In the genomic region with DNA sequence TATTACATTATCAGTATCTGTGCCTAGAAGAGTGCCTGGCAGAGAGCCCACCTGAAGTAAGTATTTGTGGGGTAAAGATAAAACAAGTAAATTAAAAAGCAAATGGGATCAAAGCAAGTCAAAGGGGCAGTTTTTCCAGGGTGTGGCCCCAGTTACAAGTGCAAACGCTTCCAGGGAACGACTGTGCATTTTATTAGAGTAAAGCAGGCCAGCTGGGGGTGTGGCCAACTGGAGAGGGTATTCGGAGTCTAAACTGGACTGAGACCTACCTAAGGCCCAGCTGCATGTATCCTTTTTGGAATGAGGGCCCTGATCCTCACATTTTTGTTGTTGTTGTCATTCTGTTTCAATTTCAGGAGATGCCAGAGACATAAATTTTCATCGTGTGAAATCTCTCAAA, we compare ENCODE assay signal across 2 cellular contexts. TPM values are rescaled to one million over a fixed set of nuclear protein-coding genes. Genes with fewer than 3 reads are reported as not detected.
"Had no signal": no experiment of that assay in that cellular context is flagged by ENCODE, and none has a peak within 500 bp of the region (broad histone marks: within the 10 kb centered on the region; RNA-seq: fewer than 3 reads in every experiment).

No MANE protein-coding gene starts in this region.

RNA-seq across cellular contexts. Expression of gene SPIN2A, which starts 19.6 kb away (rescaled TPM):
- total RNA-seq: kidney epithelial cell had no signal
- polyA plus RNA-seq: naive thymus-derived CD8-positive, alpha-beta T cell had no signal
